In genomic region chr12:66169221-66170170, GRCh38 we compare ENCODE assay signal across 1 cellular context.
TF ChIP-seq lines count a peak whose summit lies in the region.

TSS of gene TMBIM4 (minus strand) at chr12:66169996. CDS start at chr12:66169951, 45 bp downstream.

TF ChIP-seq in K562, 482 proteins besides CTCF, POLR2A, EP300 and RAD21 (continued from another document and continues in another):
- TF ChIP-seq, protein P1, sequence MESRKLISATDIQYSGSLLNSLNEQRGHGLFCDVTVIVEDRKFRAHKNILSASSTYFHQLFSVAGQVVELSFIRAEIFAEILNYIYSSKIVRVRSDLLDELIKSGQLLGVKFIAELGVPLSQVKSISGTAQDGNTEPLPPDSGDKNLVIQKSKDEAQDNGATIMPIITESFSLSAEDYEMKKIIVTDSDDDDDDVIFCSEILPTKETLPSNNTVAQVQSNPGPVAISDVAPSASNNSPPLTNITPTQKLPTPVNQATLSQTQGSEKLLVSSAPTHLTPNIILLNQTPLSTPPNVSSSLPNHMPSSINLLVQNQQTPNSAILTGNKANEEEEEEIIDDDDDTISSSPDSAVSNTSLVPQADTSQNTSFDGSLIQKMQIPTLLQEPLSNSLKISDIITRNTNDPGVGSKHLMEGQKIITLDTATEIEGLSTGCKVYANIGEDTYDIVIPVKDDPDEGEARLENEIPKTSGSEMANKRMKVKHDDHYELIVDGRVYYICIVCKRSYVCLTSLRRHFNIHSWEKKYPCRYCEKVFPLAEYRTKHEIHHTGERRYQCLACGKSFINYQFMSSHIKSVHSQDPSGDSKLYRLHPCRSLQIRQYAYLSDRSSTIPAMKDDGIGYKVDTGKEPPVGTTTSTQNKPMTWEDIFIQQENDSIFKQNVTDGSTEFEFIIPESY (CRISPR knock-in tag; IDR thresholded peaks at IDR 0.05): peak; percentile 62
- TF ChIP-seq SLC30A9 (CRISPR knock-in tag; IDR thresholded peaks at IDR 0.05) (no peak), CBX5 (IDR thresholded peaks at IDR 0.05; ENCODE audit: borderline replicate concordance, low read depth) (0 out of 2 replicates have a peak, but pooled peaks have one; percentile 39), ZBTB7A (IDR thresholded peaks at IDR 0.05; ENCODE audit: borderline replicate concordance, control insufficient read depth, low read depth, low read length) (peak; percentile 97), SNRNP70 (optimal IDR thresholded peaks at IDR 0.05; ENCODE audit: low read depth, low read length) (no peak), ZBTB9 (CRISPR knock-in tag; IDR thresholded peaks at IDR 0.05) (no peak; the same call in 1 of the 2 replicates), ZMIZ1 (IDR thresholded peaks at IDR 0.05; ENCODE audit: low read depth in 2 of 2, low read length in 2 of 2) (peak; percentile 27 to 88), CXXC5 (CRISPR knock-in tag; IDR thresholded peaks at IDR 0.05) (peak; percentile 87), RUNX1 (IDR thresholded peaks at IDR 0.05; ENCODE audit: low read depth) (0 out of 2 replicates have a peak, but pooled peaks have one; percentile 36), SAP30 (IDR thresholded peaks at IDR 0.05; ENCODE audit: borderline replicate concordance, insufficient read depth, low read depth, low read length, poor library complexity, severe bottlenecking) (peak; percentile 80), SIN3A (IDR thresholded peaks at IDR 0.05; ENCODE audit: borderline replicate concordance in 2 of 2, control insufficient read depth in 1 of 2, low read depth in 2 of 2, low read length in 2 of 2) (peak in 1 of 2 experiments; percentile 69; a peak in 1 of 4 replicates), ESRRA (IDR thresholded peaks at IDR 0.05; ENCODE audit: borderline replicate concordance, low read depth) (peak; percentile 94; the same call in 1 of the 2 replicates), LCOR (CRISPR knock-in tag; IDR thresholded peaks at IDR 0.05) (peak; percentile 96), SRSF9 (IDR thresholded peaks at IDR 0.05; ENCODE audit: borderline replicate concordance, low read depth, low read length) (no peak), HEY1 (CRISPR knock-in tag; IDR thresholded peaks at IDR 0.05; ENCODE audit: borderline replicate concordance) (no peak), NONO (IDR thresholded peaks at IDR 0.05; ENCODE audit: low read depth in 2 of 2, low read length in 1 of 2) (peak; percentile 28 to 46; a peak in 1 of 4 replicates), ZKSCAN1 (IDR thresholded peaks at IDR 0.05; ENCODE audit: low read depth, low read length) (0 out of 2 replicates have a peak, but pooled peaks have one; percentile 7), L3MBTL2 (IDR thresholded peaks at IDR 0.05) (peak; percentile 80), CEBPG (CRISPR knock-in tag; IDR thresholded peaks at IDR 0.05) (peak; percentile 78), CEBPG (tag; conservative IDR thresholded peaks at IDR 0.05 in 1 of 2, IDR thresholded peaks at IDR 0.05 in 1 of 2) (peak; percentile 91 to 96), TEAD1 (CRISPR knock-in tag; IDR thresholded peaks at IDR 0.05) (peak; percentile 52 to 72; a peak in 3 of 4 replicates), MYC (IDR thresholded peaks at IDR 0.05; ENCODE audit: low read depth, low read length) (peak; percentile 77), MYC (CRISPR knock-in tag; IDR thresholded peaks at IDR 0.05; ENCODE audit: borderline replicate concordance, low read depth) (peak; percentile 70; the same call in 1 of the 2 replicates), LEF1 (IDR thresholded peaks at IDR 0.05) (peak; percentile 70; the same call in 1 of the 2 replicates), TAL1 (IDR thresholded peaks at IDR 0.05) (0 out of 2 replicates have a peak, but pooled peaks have one; percentile 2), GTF2F1 (IDR thresholded peaks at IDR 0.05; ENCODE audit: low read depth, low read length) (peak; percentile 14; the same call in 1 of the 2 replicates), C11orf30 (IDR thresholded peaks at IDR 0.05; ENCODE audit: low read depth) (peak; percentile 72), CBFA2T3 (IDR thresholded peaks at IDR 0.05) (peak; percentile 14; the same call in 1 of the 2 replicates), ZNF766 (CRISPR knock-in tag; conservative IDR thresholded peaks at IDR 0.05) (peak; percentile 2; the same call in 1 of the 2 replicates), HDAC2 (IDR thresholded peaks at IDR 0.05) (peak; percentile 58; the same call in 1 of the 2 replicates), POLR2H (tag; IDR thresholded peaks at IDR 0.05; ENCODE audit: low read depth) (peak; percentile 94), GTF2B (IDR thresholded peaks at IDR 0.05; ENCODE audit: extremely low read depth, insufficient read length) (no peak), RBM34 (IDR thresholded peaks at IDR 0.05; ENCODE audit: borderline replicate concordance, insufficient read depth, low read length) (no peak), BDP1 (IDR thresholded peaks at IDR 0.05; ENCODE audit: insufficient read depth, insufficient read length) (no peak), ZNF324 (CRISPR knock-in tag; IDR thresholded peaks at IDR 0.05) (no peak), ZNF253 (CRISPR knock-in tag; conservative IDR thresholded peaks at IDR 0.05) (no peak), ZEB2 (IDR thresholded peaks at IDR 0.05) (0 out of 2 replicates have a peak, but pooled peaks have one; percentile 38), RBFOX2 (IDR thresholded peaks at IDR 0.05; ENCODE audit: low read depth, low read length) (peak; percentile 98), BRCA1 (IDR thresholded peaks at IDR 0.05) (no peak), BRCA1 (CRISPR knock-in tag; IDR thresholded peaks at IDR 0.05) (no peak), PTTG1 (tag; IDR thresholded peaks at IDR 0.05; ENCODE audit: low read depth) (no peak), ZNF511 (CRISPR knock-in tag; IDR thresholded peaks at IDR 0.05) (0 out of 2 replicates have a peak, but pooled peaks have one; percentile 17), GATAD2A (IDR thresholded peaks at IDR 0.05) (peak; percentile 29; the same call in 1 of the 2 replicates), RB1 (IDR thresholded peaks at IDR 0.05; ENCODE audit: low read depth) (peak; percentile 33; the same call in 1 of the 2 replicates)
- TF ChIP-seq, protein P2, sequence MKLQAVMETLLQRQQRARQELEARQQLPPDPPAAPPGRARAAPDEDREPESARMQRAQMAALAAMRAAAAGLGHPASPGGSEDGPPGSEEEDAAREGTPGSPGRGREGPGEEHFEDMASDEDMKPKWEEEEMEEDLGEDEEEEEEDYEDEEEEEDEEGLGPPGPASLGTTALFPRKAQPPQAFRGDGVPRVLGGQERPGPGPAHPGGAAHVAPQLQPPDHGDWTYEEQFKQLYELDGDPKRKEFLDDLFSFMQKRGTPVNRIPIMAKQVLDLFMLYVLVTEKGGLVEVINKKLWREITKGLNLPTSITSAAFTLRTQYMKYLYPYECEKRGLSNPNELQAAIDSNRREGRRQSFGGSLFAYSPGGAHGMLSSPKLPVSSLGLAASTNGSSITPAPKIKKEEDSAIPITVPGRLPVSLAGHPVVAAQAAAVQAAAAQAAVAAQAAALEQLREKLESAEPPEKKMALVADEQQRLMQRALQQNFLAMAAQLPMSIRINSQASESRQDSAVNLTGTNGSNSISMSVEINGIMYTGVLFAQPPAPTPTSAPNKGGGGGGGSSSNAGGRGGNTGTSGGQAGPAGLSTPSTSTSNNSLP (IDR thresholded peaks at IDR 0.05; ENCODE audit: borderline replicate concordance, low read depth, low read length): no peak
- TF ChIP-seq, protein P3, sequence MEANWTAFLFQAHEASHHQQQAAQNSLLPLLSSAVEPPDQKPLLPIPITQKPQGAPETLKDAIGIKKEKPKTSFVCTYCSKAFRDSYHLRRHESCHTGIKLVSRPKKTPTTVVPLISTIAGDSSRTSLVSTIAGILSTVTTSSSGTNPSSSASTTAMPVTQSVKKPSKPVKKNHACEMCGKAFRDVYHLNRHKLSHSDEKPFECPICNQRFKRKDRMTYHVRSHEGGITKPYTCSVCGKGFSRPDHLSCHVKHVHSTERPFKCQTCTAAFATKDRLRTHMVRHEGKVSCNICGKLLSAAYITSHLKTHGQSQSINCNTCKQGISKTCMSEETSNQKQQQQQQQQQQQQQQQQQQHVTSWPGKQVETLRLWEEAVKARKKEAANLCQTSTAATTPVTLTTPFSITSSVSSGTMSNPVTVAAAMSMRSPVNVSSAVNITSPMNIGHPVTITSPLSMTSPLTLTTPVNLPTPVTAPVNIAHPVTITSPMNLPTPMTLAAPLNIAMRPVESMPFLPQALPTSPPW (CRISPR knock-in tag; IDR thresholded peaks at IDR 0.05): peak; percentile 74
- TF ChIP-seq, protein P4, sequence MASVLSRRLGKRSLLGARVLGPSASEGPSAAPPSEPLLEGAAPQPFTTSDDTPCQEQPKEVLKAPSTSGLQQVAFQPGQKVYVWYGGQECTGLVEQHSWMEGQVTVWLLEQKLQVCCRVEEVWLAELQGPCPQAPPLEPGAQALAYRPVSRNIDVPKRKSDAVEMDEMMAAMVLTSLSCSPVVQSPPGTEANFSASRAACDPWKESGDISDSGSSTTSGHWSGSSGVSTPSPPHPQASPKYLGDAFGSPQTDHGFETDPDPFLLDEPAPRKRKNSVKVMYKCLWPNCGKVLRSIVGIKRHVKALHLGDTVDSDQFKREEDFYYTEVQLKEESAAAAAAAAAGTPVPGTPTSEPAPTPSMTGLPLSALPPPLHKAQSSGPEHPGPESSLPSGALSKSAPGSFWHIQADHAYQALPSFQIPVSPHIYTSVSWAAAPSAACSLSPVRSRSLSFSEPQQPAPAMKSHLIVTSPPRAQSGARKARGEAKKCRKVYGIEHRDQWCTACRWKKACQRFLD (CRISPR knock-in tag; IDR thresholded peaks at IDR 0.05): peak; percentile 81
- TF ChIP-seq, protein P5, sequence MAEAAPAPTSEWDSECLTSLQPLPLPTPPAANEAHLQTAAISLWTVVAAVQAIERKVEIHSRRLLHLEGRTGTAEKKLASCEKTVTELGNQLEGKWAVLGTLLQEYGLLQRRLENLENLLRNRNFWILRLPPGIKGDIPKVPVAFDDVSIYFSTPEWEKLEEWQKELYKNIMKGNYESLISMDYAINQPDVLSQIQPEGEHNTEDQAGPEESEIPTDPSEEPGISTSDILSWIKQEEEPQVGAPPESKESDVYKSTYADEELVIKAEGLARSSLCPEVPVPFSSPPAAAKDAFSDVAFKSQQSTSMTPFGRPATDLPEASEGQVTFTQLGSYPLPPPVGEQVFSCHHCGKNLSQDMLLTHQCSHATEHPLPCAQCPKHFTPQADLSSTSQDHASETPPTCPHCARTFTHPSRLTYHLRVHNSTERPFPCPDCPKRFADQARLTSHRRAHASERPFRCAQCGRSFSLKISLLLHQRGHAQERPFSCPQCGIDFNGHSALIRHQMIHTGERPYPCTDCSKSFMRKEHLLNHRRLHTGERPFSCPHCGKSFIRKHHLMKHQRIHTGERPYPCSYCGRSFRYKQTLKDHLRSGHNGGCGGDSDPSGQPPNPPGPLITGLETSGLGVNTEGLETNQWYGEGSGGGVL (CRISPR knock-in tag; IDR thresholded peaks at IDR 0.05): no peak
